35 cellular contexts compared by ENCODE assay signal in the genomic region with DNA sequence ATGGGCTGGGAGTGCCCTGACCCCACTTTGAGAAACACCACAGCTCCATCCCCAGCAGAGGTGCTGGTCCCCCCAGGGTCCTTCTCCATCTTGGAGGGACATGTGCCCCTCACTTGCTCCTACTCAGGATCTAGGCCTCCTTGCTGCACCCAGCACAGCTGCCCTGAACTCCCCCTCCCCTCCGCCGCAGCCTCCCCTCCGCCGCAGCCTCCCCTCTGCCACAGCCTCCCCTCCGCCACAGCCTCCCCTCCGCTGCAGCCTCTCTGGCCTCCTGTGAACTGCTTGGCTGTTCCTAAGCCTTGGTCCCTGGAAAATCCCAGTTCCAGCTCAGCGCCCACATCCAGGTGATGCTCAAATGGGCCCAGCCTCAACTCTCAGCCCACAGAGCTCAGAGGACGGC. TPM values are rescaled to one million over a fixed set of nuclear protein-coding genes. Genes with fewer than 3 reads are reported as not detected.
"Had no signal": no experiment of that assay in that cellular context is flagged by ENCODE, and none has a peak within 500 bp of the region (broad histone marks: within the 10 kb centered on the region; RNA-seq: fewer than 3 reads in every experiment).

No MANE protein-coding gene starts in this region.

- H3K9me3 Mint-ChIP-seq: dendritic cell treated with granulocyte-macrophage colony-stimulating factor and Interleukin-4, amounts not matched to agents 40 ng/mL and 50 ng/mL, for 4 days; naive thymus-derived CD8-positive, alpha-beta T cell; neural crest cell; stimulated activated naive CD8-positive, alpha-beta T cell treated with anti-CD3 and anti-CD28 coated beads, Interleukin-15, amount 100 ng/mL, for 72 hours had no signal

- FAIRE-seq: endothelial cell of umbilical vein, islet of Langerhans, urothelium cell line had no signal

- H3K27ac ChIP-seq: colonic mucosa, esophagus muscularis mucosa, foreskin keratinocyte, gastroesophageal sphincter, heart left ventricle, hepatocyte, lower lobe of right lung, neutrophil, parathyroid adenoma, right lobe of liver, thyroid gland had no signal

- H3K4me3 ChIP-seq: colonic mucosa, esophagus muscularis mucosa, gastroesophageal sphincter, heart left ventricle, hepatocyte, lower lobe of right lung, right lobe of liver, smooth muscle cell, thyroid gland had no signal

- H3K36me3 ChIP-seq: colonic mucosa, esophagus muscularis mucosa, gastroesophageal sphincter, heart left ventricle, lower lobe of right lung, neutrophil, right lobe of liver, thyroid gland had no signal

- H3K36me3 Mint-ChIP-seq: naive thymus-derived CD8-positive, alpha-beta T cell had no signal

- H3K9ac ChIP-seq: parathyroid adenoma had no signal

- H3K4me1 ChIP-seq: colonic mucosa, foreskin keratinocyte, lower lobe of right lung, parathyroid adenoma, right lobe of liver had no signal

- ATAC-seq: foreskin keratinocyte; gastroesophageal sphincter; heart left ventricle; left ventricle myocardium superior; lower lobe of right lung; naive thymus-derived CD8-positive, alpha-beta T cell; right lobe of liver; stimulated activated naive CD8-positive, alpha-beta T cell treated with anti-CD3 and anti-CD28 coated beads, Interleukin-15, amount 100 ng/mL, for 72 hours had no signal

- DNase-seq: colonic mucosa; effector memory CD4-positive, alpha-beta T cell; foreskin keratinocyte; heart left ventricle; left ventricle myocardium superior; lower lobe of right lung; naive thymus-derived CD8-positive, alpha-beta T cell; stimulated activated CD4-positive, alpha-beta T cell treated with anti-CD3 and anti-CD28 coated beads, Interleukin-12 subunit alpha, Interleukin-12 subunit beta, amount 100 ng/mL, for 4 hours; stimulated activated CD4-positive, alpha-beta T cell treated with anti-CD3 and anti-CD28 coated beads, Interleukin-1b, Interleukin-23, amount 100 ng/mL, for 48 hours; stimulated activated CD4-positive, alpha-beta T cell treated with anti-CD3 and anti-CD28 coated beads, Interleukin-4, amount 100 ng/mL, for 1 hour; stimulated activated CD8-positive, alpha-beta memory T cell treated with anti-CD3 and anti-CD28 coated beads, Interleukin-4, amount 100 ng/mL, for 48 hours; stimulated activated naive CD4-positive, alpha-beta T cell; stimulated activated naive CD8-positive, alpha-beta T cell treated with anti-CD3 and anti-CD28 coated beads, Interleukin-15, amount 100 ng/mL, for 72 hours; thyroid gland; trophoblast cell had no signal

- H3K9me3 ChIP-seq: colonic mucosa, esophagus muscularis mucosa, gastroesophageal sphincter, heart left ventricle, lower lobe of right lung, neutrophil, right lobe of liver, thyroid gland had no signal

- H3K27ac Mint-ChIP-seq: dendritic cell treated with granulocyte-macrophage colony-stimulating factor and Interleukin-4, amounts not matched to agents 40 ng/mL and 50 ng/mL, for 4 days; naive thymus-derived CD8-positive, alpha-beta T cell; progenitor cell of endocrine pancreas had no signal

- H3K4me3 Mint-ChIP-seq: dendritic cell treated with granulocyte-macrophage colony-stimulating factor and Interleukin-4, amounts not matched to agents 40 ng/mL and 50 ng/mL, for 4 days; naive thymus-derived CD8-positive, alpha-beta T cell; neural crest cell; stimulated activated naive CD8-positive, alpha-beta T cell treated with anti-CD3 and anti-CD28 coated beads, Interleukin-15, amount 100 ng/mL, for 72 hours had no signal

RNA-seq across cellular contexts. Expression of gene TSPEAR, which starts 15.9 kb away (rescaled TPM):
- total RNA-seq: colonic mucosa; endothelial cell of umbilical vein; epithelial cell of proximal tubule; fibroblast of lung; foreskin keratinocyte; gastroesophageal sphincter; hepatocyte; mesenteric fat pad; myocyte; naive thymus-derived CD8-positive, alpha-beta T cell; neural crest cell; progenitor cell of endocrine pancreas; right lobe of liver; smooth muscle cell; temporal lobe had no signal
- polyA plus RNA-seq: fibroblast of lung, foreskin keratinocyte had no signal

RNA-seq across cellular contexts. Expression of gene KRTAP10-12, which starts 30.3 kb away (rescaled TPM):
- total RNA-seq: chondrocyte; colonic mucosa; endothelial cell of umbilical vein; epithelial cell of proximal tubule; esophagus muscularis mucosa; fibroblast of lung; foreskin keratinocyte; gastroesophageal sphincter; heart left ventricle; hepatocyte; left ventricle myocardium superior; lower lobe of right lung; mesenteric fat pad; myocyte; naive thymus-derived CD8-positive, alpha-beta T cell; neural crest cell; omental fat pad; progenitor cell of endocrine pancreas; right lobe of liver; smooth muscle cell; temporal lobe; thyroid gland had no signal
- polyA plus RNA-seq: endothelial cell of umbilical vein; fibroblast of lung; foreskin keratinocyte; heart left ventricle; hepatocyte; naive thymus-derived CD8-positive, alpha-beta T cell; smooth muscle cell had no signal

RNA-seq across cellular contexts. Expression of gene KRTAP12-1, which starts 45.4 kb away (rescaled TPM):
- total RNA-seq: chondrocyte; colonic mucosa; endothelial cell of umbilical vein; epithelial cell of proximal tubule; esophagus muscularis mucosa; fibroblast of lung; foreskin keratinocyte; gastroesophageal sphincter; heart left ventricle; hepatocyte; left ventricle myocardium superior; lower lobe of right lung; mesenteric fat pad; myocyte; naive thymus-derived CD8-positive, alpha-beta T cell; neural crest cell; omental fat pad; progenitor cell of endocrine pancreas; right lobe of liver; smooth muscle cell; temporal lobe had no signal
- polyA plus RNA-seq: endothelial cell of umbilical vein; fibroblast of lung; foreskin keratinocyte; heart left ventricle; hepatocyte; naive thymus-derived CD8-positive, alpha-beta T cell; smooth muscle cell had no signal
